Comparison of ENCODE assay signal across 37 cellular contexts in the genomic region with DNA sequence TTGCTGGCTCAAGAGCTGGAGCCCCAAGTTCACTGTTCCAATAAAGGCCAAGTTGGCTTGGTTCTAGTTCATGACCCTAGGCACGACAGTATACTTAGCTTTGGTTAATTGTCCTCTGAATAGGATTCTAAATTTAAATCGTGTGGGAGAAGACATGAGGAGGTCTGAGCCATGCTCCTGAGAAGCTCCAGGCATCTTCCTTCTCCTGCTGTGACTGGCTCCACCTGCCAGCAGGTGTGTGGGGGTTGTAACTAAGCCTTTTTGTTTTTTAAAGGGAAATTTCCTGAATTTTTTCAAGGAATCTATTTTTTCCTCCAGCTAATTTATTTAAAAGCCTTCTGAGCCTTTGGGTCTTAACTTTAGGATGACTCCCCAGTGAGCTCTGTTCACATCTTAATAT.
"Had no signal": no experiment of that assay in that cellular context is flagged by ENCODE, and none has a peak within 500 bp of the region (broad histone marks: within the 10 kb centered on the region; RNA-seq: fewer than 3 reads in every experiment).

No MANE protein-coding gene starts in this region.

- H3K4me1 Mint-ChIP-seq: activated naive CD4-positive, alpha-beta T cell treated with anti-CD3 and anti-CD28 coated beads, Interleukin-2, amount 10 ng/mL, durations not matched to agents 7 days and 5 days; activated naive CD8-positive, alpha-beta T cell treated with anti-CD3 and anti-CD28 coated beads, Interleukin-2, amount 50 U/mL, for 24 hours had no signal

- H3K9me3 Mint-ChIP-seq: activated CD4-positive, alpha-beta memory T cell treated with anti-CD3 and anti-CD28 coated beads, Interleukin-2, amount 10 ng/mL, durations not matched to agents 7 days and 5 days; activated naive CD4-positive, alpha-beta T cell treated with anti-CD3 and anti-CD28 coated beads, Interleukin-2, amount 10 ng/mL, durations not matched to agents 7 days and 5 days had no signal

- ATAC-seq: activated CD8-positive, alpha-beta memory T cell treated with anti-CD3 and anti-CD28 coated beads, Interleukin-2, amount 10 ng/mL, durations not matched to agents 7 days and 5 days; activated naive CD8-positive, alpha-beta T cell treated with anti-CD3 and anti-CD28 coated beads, Interleukin-2, amount 50 U/mL, for 24 hours had no signal

- H3K27ac ChIP-seq: brain microvascular endothelial cell, VCaP had no signal

- H3K36me3 ChIP-seq: brain microvascular endothelial cell, MG63 had no signal

- H3K27me3 ChIP-seq: brain microvascular endothelial cell, MG63 had no signal

- H3K36me3 Mint-ChIP-seq: activated naive CD4-positive, alpha-beta T cell treated with anti-CD3 and anti-CD28 coated beads, Interleukin-2, amount 10 ng/mL, durations not matched to agents 7 days and 5 days had no signal

- DNase-seq: activated CD4-positive, alpha-beta memory T cell treated with anti-CD3 and anti-CD28 coated beads, Interleukin-2, amount 10 ng/mL, durations not matched to agents 7 days and 5 days; activated CD4-positive, alpha-beta T cell treated with anti-CD3 and anti-CD28 coated beads for 1 hour; activated CD4-positive, alpha-beta T cell treated with anti-CD3 and anti-CD28 coated beads for 48 hours; activated CD4-positive, CD25-positive, alpha-beta regulatory T cell; activated CD8-positive, alpha-beta memory T cell treated with anti-CD3 and anti-CD28 coated beads for 24 hours; activated CD8-positive, alpha-beta memory T cell treated with anti-CD3 and anti-CD28 coated beads, Interleukin-2, amount 10 ng/mL, durations not matched to agents 7 days and 5 days; activated CD8-positive, alpha-beta memory T cell treated with anti-CD3 and anti-CD28 coated beads, Interleukin-2, amount 50 U/mL, for 48 hours; activated effector memory CD4-positive, alpha-beta T cell treated with Interleukin-2 at 50 U/mL for 16 hours; activated naive CD4-positive, alpha-beta T cell treated with anti-CD3 and anti-CD28 coated beads, Interleukin-2, amount 10 ng/mL, durations not matched to agents 7 days and 5 days; activated naive CD8-positive, alpha-beta T cell treated with anti-CD3 and anti-CD28 coated beads, Interleukin-2, amount 50 U/mL, for 24 hours; activated T-cell treated with anti-CD3 and anti-CD28 coated beads, Interleukin-2, amount 50 U/mL, for 48 hours; amniotic stem cell; aorta; brain microvascular endothelial cell; central memory CD4-positive, alpha-beta T cell; Kasumi-1; KG1; MG63; NCI-H1048; NCI-H1105 treated with DMSO at 0.1 percent for 48 hours; NCI-H1436; NCI-H187; NCI-H2029 treated with DMSO at 0.1 percent for 48 hours; NCI-H2107; NCI-H226; NCI-H446 treated with DMSO at 0.1 percent for 48 hours; NCI-H524; NCI-H69; NCI-H82; OCI-M1; Right ventricle myocardium superior; SW 1271; T-helper 1 cell; T-helper 2 cell; T-helper 9 cell had no signal

- H3K27ac Mint-ChIP-seq: activated CD4-positive, alpha-beta memory T cell treated with anti-CD3 and anti-CD28 coated beads, Interleukin-2, amount 10 ng/mL, durations not matched to agents 7 days and 5 days; activated CD8-positive, alpha-beta memory T cell treated with anti-CD3 and anti-CD28 coated beads, Interleukin-2, amount 10 ng/mL, durations not matched to agents 7 days and 5 days; activated naive CD4-positive, alpha-beta T cell treated with anti-CD3 and anti-CD28 coated beads, Interleukin-2, amount 10 ng/mL, durations not matched to agents 7 days and 5 days; activated naive CD8-positive, alpha-beta T cell; activated naive CD8-positive, alpha-beta T cell treated with anti-CD3 and anti-CD28 coated beads, Interleukin-2, amount 50 U/mL, for 24 hours had no signal

- H3K9me3 ChIP-seq: MG63 had no signal

- H3K4me3 ChIP-seq: MG63 had no signal

- H3K4me3 Mint-ChIP-seq: activated CD4-positive, alpha-beta memory T cell treated with anti-CD3 and anti-CD28 coated beads, Interleukin-2, amount 10 ng/mL, durations not matched to agents 7 days and 5 days; activated CD8-positive, alpha-beta memory T cell treated with anti-CD3 and anti-CD28 coated beads, Interleukin-2, amount 10 ng/mL, durations not matched to agents 7 days and 5 days; activated naive CD4-positive, alpha-beta T cell treated with anti-CD3 and anti-CD28 coated beads, Interleukin-2, amount 10 ng/mL, durations not matched to agents 7 days and 5 days; activated naive CD8-positive, alpha-beta T cell; activated naive CD8-positive, alpha-beta T cell treated with anti-CD3 and anti-CD28 coated beads, Interleukin-2, amount 50 U/mL, for 24 hours had no signal
